In the genomic region with DNA sequence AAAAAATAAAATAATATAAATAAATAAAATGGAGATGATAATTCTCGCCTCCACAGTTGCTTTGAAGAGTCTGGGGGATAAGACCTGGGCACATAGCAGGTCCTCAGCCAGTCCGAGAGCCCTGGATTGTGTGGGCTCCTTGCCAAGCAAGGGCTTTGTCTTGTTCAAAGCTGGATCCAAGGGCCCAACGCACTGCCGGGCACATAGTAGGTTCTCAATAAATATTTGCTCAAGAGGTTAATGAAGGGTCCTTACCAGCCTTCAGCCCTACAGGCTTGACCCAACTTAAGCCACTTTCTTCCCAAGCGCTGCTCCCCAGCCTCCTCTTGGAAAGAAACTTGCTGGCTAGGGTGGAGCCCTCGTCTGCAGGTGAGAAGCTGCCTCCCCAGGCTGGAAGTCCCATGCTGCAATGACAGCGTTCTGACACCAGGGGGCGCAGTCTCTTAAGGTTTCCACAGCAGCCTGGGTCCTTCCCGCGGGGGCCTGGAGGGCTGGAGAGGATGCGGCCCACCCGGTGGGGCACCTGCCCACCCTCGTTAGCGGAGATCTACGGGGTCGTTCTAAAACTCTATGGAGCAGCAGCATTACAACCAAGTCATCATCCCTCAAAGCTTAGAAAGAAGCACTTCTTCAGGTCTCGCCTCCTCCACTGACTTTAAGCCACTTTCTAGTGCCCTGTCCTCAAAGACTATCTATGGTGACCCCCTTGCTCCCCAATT, we compare ENCODE assay signal across 8 cellular contexts.
DNase-seq lines count a peak whose midpoint lies in the region; ATAC-seq and TF ChIP-seq lines count a peak whose summit lies in the region.

No MANE protein-coding gene starts in this region.

- no peak overlapping the region for H3K9ac ChIP-seq in DND-41 (ENCODE audit: low read depth, low read length)

- intact Hi-C loops in tibial artery (cut with DNase I; ENCODE audit: low total_unique reads), result loop anchor here (5.0 to 10.0 kb wide), 4 partner anchors 168 to 408 kb away; no protein-coding TSS in a partner anchor

- H3K79me2 ChIP-seq in DND-41 (ENCODE audit: insufficient read depth, low read length), result no peaks in the 10 kb centered on the region

- no peaks in the 10 kb centered on the region for H3K9me3 ChIP-seq in DND-41 (ENCODE audit: insufficient read depth, low read length, severe bottlenecking)
- peaks cover 3 to 8% (median 6%) of the 10 kb centered on the region in 3 donors for H3K9me3 ChIP-seq in tibial artery

- H4K20me1 ChIP-seq in DND-41 (ENCODE audit: insufficient read depth, low read length), result no peaks in the 10 kb centered on the region

- DNase-seq in DND-41 (peak; percentile 72), RPMI8226 (peak; percentile 85), foreskin fibroblast (peak; percentile 44 to 78), osteocyte (ENCODE audit: extremely low spot score, unreplicated experiment) (peak; percentile 89), tibial artery (peak; percentile 69 to 81)
- peak; percentile 65 to 69 for DNase-seq in activated T-helper 1 cell treated with anti-CD3 and anti-CD28 coated beads, Interleukin-2, amount 50 U/mL, for 16 hours (ENCODE audit: low read depth in 1 of 2, low spot score in 1 of 2)

- no peak overlapping the region for H3K4me2 ChIP-seq in DND-41 (ENCODE audit: insufficient read depth, low read length)

- TF ChIP-seq RAD21 in Ishikawa (IDR thresholded peaks at IDR 0.05; ENCODE audit: low read depth), result peak; percentile 95

- no peak overlapping the region for H3K27ac Mint-ChIP-seq in osteocyte (ENCODE audit: unreplicated experiment)

- H3K27ac ChIP-seq in DND-41 (ENCODE audit: low read length) (no peak overlapping the region), tibial artery (no peak overlapping the region)

- no peak overlapping the region for H2AFZ ChIP-seq in DND-41 (ENCODE audit: low read depth, low read length)

- H3K9me3 Mint-ChIP-seq in osteocyte (ENCODE audit: unreplicated experiment), result no peaks in the 10 kb centered on the region

- ATAC-seq in DND-41 (ENCODE audit: insufficient read depth, low read depth) (peak; percentile 75), GM21390 (IDR thresholded peaks at IDR 0.05; ENCODE audit: unreplicated experiment) (no peak)

- peaks cover 17% of the 10 kb centered on the region for H3K4me1 Mint-ChIP-seq in osteocyte (ENCODE audit: unreplicated experiment)

- H3K27me3 ChIP-seq in DND-41 (ENCODE audit: insufficient read depth, low read length, poor library complexity) (no peaks in the 10 kb centered on the region), tibial artery (peaks cover 0 to 18% of the 10 kb centered on the region in 2 donors)

- no peak for TF ChIP-seq EP300 in Ishikawa (IDR thresholded peaks at IDR 0.05; ENCODE audit: borderline replicate concordance)

- no peaks in the 10 kb centered on the region for H3K4me1 ChIP-seq in DND-41 (ENCODE audit: insufficient read depth, low read length)
- H3K4me1 ChIP-seq in tibial artery, result peaks cover 0 to 13% (median 8%) of the 10 kb centered on the region in 4 donors

- no peak overlapping the region for H3K4me3 ChIP-seq in DND-41 (ENCODE audit: low read depth in 1 of 2, low read length in 2 of 2)
- no peak overlapping the region for H3K4me3 ChIP-seq in foreskin fibroblast (ENCODE audit: low read depth in 1 of 2, low read length in 2 of 2)
- H3K4me3 ChIP-seq in tibial artery, result no peak overlapping the region

- H3K4me3 Mint-ChIP-seq in osteocyte (ENCODE audit: unreplicated experiment), result no peak overlapping the region

- TF ChIP-seq CTCF in DND-41 (IDR thresholded peaks at IDR 0.05; ENCODE audit: borderline replicate concordance, extremely low read depth, low read length, poor library complexity, severe bottlenecking), result peak; percentile 93
- peak; percentile 94 for TF ChIP-seq CTCF in foreskin fibroblast (IDR thresholded peaks at IDR 0.05; ENCODE audit: low read depth, low read length)
- TF ChIP-seq CTCF in osteocyte (IDR thresholded peaks at IDR 0.05), result peak; percentile 99
- peak; percentile 97 to 98 for TF ChIP-seq CTCF in tibial artery (IDR thresholded peaks at IDR 0.05)

- H3K36me3 ChIP-seq in DND-41 (ENCODE audit: insufficient read depth, low read length) (no peaks in the 10 kb centered on the region), tibial artery (no peaks in the 10 kb centered on the region)

- no peaks in the 10 kb centered on the region for H3K36me3 Mint-ChIP-seq in osteocyte (ENCODE audit: unreplicated experiment)

- H3K27me3 Mint-ChIP-seq in osteocyte (ENCODE audit: unreplicated experiment), result peaks cover 7% of the 10 kb centered on the region

TF ChIP-seq in Ishikawa, 13 proteins besides CTCF, POLR2A, EP300 and RAD21:
- TF ChIP-seq, protein P1, sequence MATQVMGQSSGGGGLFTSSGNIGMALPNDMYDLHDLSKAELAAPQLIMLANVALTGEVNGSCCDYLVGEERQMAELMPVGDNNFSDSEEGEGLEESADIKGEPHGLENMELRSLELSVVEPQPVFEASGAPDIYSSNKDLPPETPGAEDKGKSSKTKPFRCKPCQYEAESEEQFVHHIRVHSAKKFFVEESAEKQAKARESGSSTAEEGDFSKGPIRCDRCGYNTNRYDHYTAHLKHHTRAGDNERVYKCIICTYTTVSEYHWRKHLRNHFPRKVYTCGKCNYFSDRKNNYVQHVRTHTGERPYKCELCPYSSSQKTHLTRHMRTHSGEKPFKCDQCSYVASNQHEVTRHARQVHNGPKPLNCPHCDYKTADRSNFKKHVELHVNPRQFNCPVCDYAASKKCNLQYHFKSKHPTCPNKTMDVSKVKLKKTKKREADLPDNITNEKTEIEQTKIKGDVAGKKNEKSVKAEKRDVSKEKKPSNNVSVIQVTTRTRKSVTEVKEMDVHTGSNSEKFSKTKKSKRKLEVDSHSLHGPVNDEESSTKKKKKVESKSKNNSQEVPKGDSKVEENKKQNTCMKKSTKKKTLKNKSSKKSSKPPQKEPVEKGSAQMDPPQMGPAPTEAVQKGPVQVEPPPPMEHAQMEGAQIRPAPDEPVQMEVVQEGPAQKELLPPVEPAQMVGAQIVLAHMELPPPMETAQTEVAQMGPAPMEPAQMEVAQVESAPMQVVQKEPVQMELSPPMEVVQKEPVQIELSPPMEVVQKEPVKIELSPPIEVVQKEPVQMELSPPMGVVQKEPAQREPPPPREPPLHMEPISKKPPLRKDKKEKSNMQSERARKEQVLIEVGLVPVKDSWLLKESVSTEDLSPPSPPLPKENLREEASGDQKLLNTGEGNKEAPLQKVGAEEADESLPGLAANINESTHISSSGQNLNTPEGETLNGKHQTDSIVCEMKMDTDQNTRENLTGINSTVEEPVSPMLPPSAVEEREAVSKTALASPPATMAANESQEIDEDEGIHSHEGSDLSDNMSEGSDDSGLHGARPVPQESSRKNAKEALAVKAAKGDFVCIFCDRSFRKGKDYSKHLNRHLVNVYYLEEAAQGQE (IDR thresholded peaks at IDR 0.05; ENCODE audit: low read depth), result no peak
- TF ChIP-seq, protein P2, sequence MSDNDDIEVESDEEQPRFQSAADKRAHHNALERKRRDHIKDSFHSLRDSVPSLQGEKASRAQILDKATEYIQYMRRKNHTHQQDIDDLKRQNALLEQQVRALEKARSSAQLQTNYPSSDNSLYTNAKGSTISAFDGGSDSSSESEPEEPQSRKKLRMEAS (IDR thresholded peaks at IDR 0.05), result peak; percentile 41; the same call in 1 of the 2 replicates
- no peak; the same call in 1 of the 2 replicates for TF ChIP-seq ZBTB7A (IDR thresholded peaks at IDR 0.05; ENCODE audit: low read depth)
- TF ChIP-seq FOXM1 (IDR thresholded peaks at IDR 0.05; ENCODE audit: borderline replicate concordance, low read depth), result no peak
- peak; percentile 43; the same call in 1 of the 2 replicates for TF ChIP-seq NFIC (IDR thresholded peaks at IDR 0.05)
- TF ChIP-seq, protein P3, sequence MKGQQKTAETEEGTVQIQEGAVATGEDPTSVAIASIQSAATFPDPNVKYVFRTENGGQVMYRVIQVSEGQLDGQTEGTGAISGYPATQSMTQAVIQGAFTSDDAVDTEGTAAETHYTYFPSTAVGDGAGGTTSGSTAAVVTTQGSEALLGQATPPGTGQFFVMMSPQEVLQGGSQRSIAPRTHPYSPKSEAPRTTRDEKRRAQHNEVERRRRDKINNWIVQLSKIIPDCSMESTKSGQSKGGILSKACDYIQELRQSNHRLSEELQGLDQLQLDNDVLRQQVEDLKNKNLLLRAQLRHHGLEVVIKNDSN (IDR thresholded peaks at IDR 0.05), result no peak
- no peak for TF ChIP-seq TAF1 (IDR thresholded peaks at IDR 0.05; ENCODE audit: low read depth)
- TF ChIP-seq TEAD4 (IDR thresholded peaks at IDR 0.05), result no peak
- no peak for TF ChIP-seq YY1 (IDR thresholded peaks at IDR 0.05; ENCODE audit: low read depth)
- TF ChIP-seq EGR1 (IDR thresholded peaks at IDR 0.05), result no peak
